1 cellular context compared by ENCODE assay signal in genomic region chr11:75478690-75479597, GRCh38.
TF ChIP-seq lines count a peak whose summit lies in the region.

No MANE protein-coding gene starts in this region.

TF ChIP-seq in HepG2, 621 proteins besides CTCF, POLR2A, EP300 and RAD21:
- TF ChIP-seq ZNF720 (CRISPR knock-in tag; IDR thresholded peaks at IDR 0.05), result no peak
- TF ChIP-seq ZNF629 (CRISPR knock-in tag; conservative IDR thresholded peaks at IDR 0.05), result peak; percentile 89
